Comparison of ENCODE assay signal across 1 cellular context in genomic region chr3:143644370-143645089, GRCh38.
TF ChIP-seq lines count a peak whose summit lies in the region.

No MANE protein-coding gene starts in this region.

TF ChIP-seq in HepG2, 621 proteins besides CTCF, POLR2A, EP300 and RAD21 (continued from another document):
- no peak for TF ChIP-seq DRAP1 (CRISPR knock-in tag; IDR thresholded peaks at IDR 0.05)
- TF ChIP-seq ZNF7 (CRISPR knock-in tag; IDR thresholded peaks at IDR 0.05) = no peak
- no peak for TF ChIP-seq ZBTB8A (CRISPR knock-in tag; IDR thresholded peaks at IDR 0.05; ENCODE audit: borderline replicate concordance, low read depth)
- TF ChIP-seq ZNF83 (CRISPR knock-in tag; IDR thresholded peaks at IDR 0.05; ENCODE audit: borderline replicate concordance) = no peak
